Comparison of ENCODE assay signal across 21 cellular contexts in genomic region chrX:68411729-68412128, GRCh38.
"Had no signal": no experiment of that assay in that cellular context is flagged by ENCODE, and none has a peak within 500 bp of the region (broad histone marks: within the 10 kb centered on the region; RNA-seq: fewer than 3 reads in every experiment).

No MANE protein-coding gene starts in this region.

- H3K36me3 ChIP-seq: neural progenitor cell, right lobe of liver, tibial nerve had no signal

- H3K9me3 Mint-ChIP-seq: natural killer cell; neural progenitor cell; stimulated activated memory B cell treated with anti-CD40 and anti-IgM and Interleukin-4, amounts not matched to agents 10 μg/mL and 1 μg/mL and 100 μg/mL, for 72 hours; stimulated activated naive CD8-positive, alpha-beta T cell treated with anti-CD3 and anti-CD28 coated beads, Interleukin-15, amount 100 ng/mL, for 72 hours had no signal

- H3K4me1 ChIP-seq: neural progenitor cell, parathyroid adenoma, right lobe of liver, testis had no signal

- DNase-seq: effector CD4-positive, alpha-beta T cell; endodermal cell; foreskin melanocyte; head of caudate nucleus; natural killer cell; nucleus accumbens; psoas muscle; retina; right lobe of liver; stimulated activated CD4-positive, alpha-beta T cell treated with anti-CD3 and anti-CD28 coated beads, Interleukin-15, amount 100 ng/mL, for 24 hours; stimulated activated CD4-positive, alpha-beta T cell treated with anti-CD3 and anti-CD28 coated beads, Interleukin-1b, Interleukin-23, amount 100 ng/mL, for 48 hours; stimulated activated CD4-positive, alpha-beta T cell treated with anti-CD3 and anti-CD28 coated beads, Interleukin-4, amount 100 ng/mL, for 24 hours; stimulated activated naive CD8-positive, alpha-beta T cell treated with anti-CD3 and anti-CD28 coated beads, Interleukin-15, amount 100 ng/mL, for 72 hours; testis had no signal

- H3K4me3 ChIP-seq: coronary artery, hepatocyte, neural progenitor cell, psoas muscle, right lobe of liver, testis, tibial nerve had no signal

- ATAC-seq: left lobe of liver; natural killer cell; psoas muscle; right lobe of liver; stimulated activated memory B cell treated with anti-CD40 and anti-IgM and Interleukin-4, amounts not matched to agents 10 μg/mL and 1 μg/mL and 100 μg/mL, for 72 hours; stimulated activated naive CD8-positive, alpha-beta T cell treated with anti-CD3 and anti-CD28 coated beads, Interleukin-15, amount 100 ng/mL, for 72 hours had no signal

- H3K4me1 Mint-ChIP-seq: natural killer cell; neural progenitor cell; stimulated activated memory B cell treated with anti-CD40 and anti-IgM and Interleukin-4, amounts not matched to agents 10 μg/mL and 1 μg/mL and 100 μg/mL, for 72 hours; stimulated activated naive CD8-positive, alpha-beta T cell treated with anti-CD3 and anti-CD28 coated beads, Interleukin-15, amount 100 ng/mL, for 72 hours had no signal

- H3K27ac ChIP-seq: coronary artery, hepatocyte, neural progenitor cell, parathyroid adenoma, psoas muscle, right lobe of liver, testis, tibial nerve had no signal

- H3K36me3 Mint-ChIP-seq: natural killer cell; neural progenitor cell; stimulated activated memory B cell treated with anti-CD40 and anti-IgM and Interleukin-4, amounts not matched to agents 10 μg/mL and 1 μg/mL and 100 μg/mL, for 72 hours had no signal

- H3K27me3 Mint-ChIP-seq: stimulated activated memory B cell treated with anti-CD40 and anti-IgM and Interleukin-4, amounts not matched to agents 10 μg/mL and 1 μg/mL and 100 μg/mL, for 72 hours; stimulated activated naive CD8-positive, alpha-beta T cell treated with anti-CD3 and anti-CD28 coated beads, Interleukin-15, amount 100 ng/mL, for 72 hours had no signal

- H3K27ac Mint-ChIP-seq: endodermal cell; natural killer cell; neural progenitor cell; stimulated activated memory B cell treated with anti-CD40 and anti-IgM and Interleukin-4, amounts not matched to agents 10 μg/mL and 1 μg/mL and 100 μg/mL, for 72 hours; stimulated activated naive CD8-positive, alpha-beta T cell treated with anti-CD3 and anti-CD28 coated beads, Interleukin-15, amount 100 ng/mL, for 72 hours had no signal

- H3K4me3 Mint-ChIP-seq: endodermal cell; natural killer cell; neural progenitor cell; stimulated activated memory B cell treated with anti-CD40 and anti-IgM and Interleukin-4, amounts not matched to agents 10 μg/mL and 1 μg/mL and 100 μg/mL, for 72 hours; stimulated activated naive CD8-positive, alpha-beta T cell treated with anti-CD3 and anti-CD28 coated beads, Interleukin-15, amount 100 ng/mL, for 72 hours had no signal

- H3K9me3 ChIP-seq: psoas muscle, right lobe of liver, testis, tibial nerve had no signal

- H3K27me3 ChIP-seq: hepatocyte, neural progenitor cell, right lobe of liver, testis had no signal
